ENCODE assay signal across 27 cellular contexts in the genomic region with DNA sequence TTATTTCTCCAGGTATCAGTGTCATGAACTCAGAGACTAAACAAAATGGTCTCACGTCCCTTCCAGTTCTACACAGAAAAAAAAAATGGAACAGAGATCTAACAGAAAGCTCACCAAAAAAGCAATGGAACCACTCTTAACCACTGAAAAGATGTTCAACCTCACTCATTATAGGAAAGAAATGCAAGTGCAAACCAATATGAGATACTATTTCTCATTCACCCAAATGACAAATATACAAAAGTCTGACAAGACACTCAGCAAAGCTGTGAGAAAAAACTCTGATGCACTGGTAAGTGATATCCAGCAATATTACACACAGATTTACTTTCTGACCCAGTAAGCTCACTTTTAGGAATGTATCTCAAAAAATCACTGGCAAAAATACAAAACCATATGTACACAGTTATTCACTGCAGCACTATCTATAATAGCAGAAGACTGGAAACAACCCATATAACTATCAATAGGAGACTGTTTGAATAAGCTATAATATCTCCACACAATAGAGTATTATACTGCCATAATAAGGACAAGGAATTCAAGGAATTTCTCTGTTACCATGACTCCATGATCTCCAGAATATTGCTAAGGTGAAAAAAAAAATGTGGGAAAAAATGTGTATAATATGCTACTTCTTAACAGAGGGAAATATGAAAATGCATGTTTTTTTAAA. TPM values are rescaled to one million over a fixed set of nuclear protein-coding genes. Genes with fewer than 3 reads are reported as not detected.
A peak's percentile ranks its signal among the peaks of the same experiment; 100 is the strongest.
DNase-seq lines count a peak whose midpoint lies in the region; ATAC-seq and TF ChIP-seq lines count a peak whose summit lies in the region.
"Had no signal": no experiment of that assay in that cellular context is flagged by ENCODE, and none has a peak within 500 bp of the region (broad histone marks: within the 10 kb centered on the region; RNA-seq: fewer than 3 reads in every experiment).

No MANE protein-coding gene starts in this region.

- no peaks in the 10 kb centered on the region for H3K36me3 Mint-ChIP-seq in natural killer cell
- peaks cover 10% of the 10 kb centered on the region for H3K36me3 Mint-ChIP-seq in natural killer cell treated with Interleukin-12 subunit alpha and Interleukin-12 subunit beta and Interleukin-15 and Interleukin-18, amount 100 ng/mL, for 72 hours
- peaks cover 35% of the 10 kb centered on the region for H3K36me3 Mint-ChIP-seq in stimulated activated memory B cell treated with anti-CD40 and anti-IgM and Interleukin-4, amounts not matched to agents 10 μg/mL and 1 μg/mL and 100 μg/mL, for 72 hours

- peaks cover 0 to 6% of the 10 kb centered on the region in 2 experiments; a peak in 1 of 3 replicates for H3K36me3 ChIP-seq in HEK293 (ENCODE audit: control insufficient read depth in 2 of 2, insufficient read depth in 1 of 2, low read length in 2 of 2)
- peaks cover 0 to 11% of the 10 kb centered on the region in 2 donors for H3K36me3 ChIP-seq in psoas muscle (ENCODE audit: insufficient read depth in 1 of 2, low read depth in 1 of 2)
- H3K36me3 ChIP-seq: right lobe of liver, upper lobe of left lung had no signal

- no peaks in the 10 kb centered on the region for H3K9me3 ChIP-seq in HEK293 (ENCODE audit: control insufficient read depth, insufficient read depth, low read depth, low read length)
- H3K9me3 ChIP-seq in psoas muscle = no peaks in the 10 kb centered on the region
- H3K9me3 ChIP-seq: colonic mucosa, neutrophil, right lobe of liver, upper lobe of left lung had no signal

- H3K27ac ChIP-seq in HEK293 (ENCODE audit: extremely low read depth, low read depth, low read length) (no peak overlapping the region), psoas muscle (no peak overlapping the region)
- H3K27ac ChIP-seq: colonic mucosa, epithelial cell of prostate, neutrophil, right lobe of liver, upper lobe of left lung, VCaP had no signal

- intact Hi-C loops in natural killer cell (cut with micrococcal nuclease) (no loop called here), psoas muscle (cut with DNase I) (no loop called here)

- DNase-seq in natural killer cell (no peak), fibroblast of gingiva (ENCODE audit: low read depth) (peak; percentile 1), AML-193 (lab: John Stamatoyannopoulos, UW) (no peak), psoas muscle (no peak)
- no peak for DNase-seq in natural killer cell treated with Interleukin-12 subunit alpha and Interleukin-12 subunit beta and Interleukin-15 and Interleukin-18, amount 100 ng/mL, for 72 hours (ENCODE audit: low spot score)
- DNase-seq: activated naive CD8-positive, alpha-beta T cell treated with anti-CD3 and anti-CD28 coated beads, Interleukin-2, amount 10 ng/mL, durations not matched to agents 7 days and 5 days; aorta; C1 segment of cervical spinal cord; colonic mucosa; effector CD4-positive, alpha-beta T cell; immature natural killer cell; KBM-7; NCI-H1092; NCI-H1694 treated with DMSO at 0.1 percent for 48 hours; NCI-H446 treated with DMSO at 0.1 percent for 48 hours; right lobe of liver; SW 1271; T-helper 9 cell; upper lobe of left lung had no signal

- TF ChIP-seq CTCF in natural killer cell (IDR thresholded peaks at IDR 0.05) = no peak
- no peak for TF ChIP-seq CTCF in HEK293 (tag by site-specific recombination; IDR thresholded peaks at IDR 0.05)
- no peak for TF ChIP-seq CTCF in psoas muscle (IDR thresholded peaks at IDR 0.05)

- 91 to 100% (median 96%) methylated on average over 1 of the region's 1 CpG for WGBS in psoas muscle, 3 donors

- peak overlapping the region; percentile 61 to 67 for H3K27ac Mint-ChIP-seq in natural killer cell
- H3K27ac Mint-ChIP-seq in natural killer cell treated with Interleukin-12 subunit alpha and Interleukin-12 subunit beta and Interleukin-15 and Interleukin-18, amount 100 ng/mL, for 72 hours = no peak overlapping the region
- H3K27ac Mint-ChIP-seq in stimulated activated memory B cell treated with anti-CD40 and anti-IgM and Interleukin-4, amounts not matched to agents 10 μg/mL and 1 μg/mL and 100 μg/mL, for 72 hours = peak overlapping the region; percentile 63
- H3K27ac Mint-ChIP-seq: activated naive CD8-positive, alpha-beta T cell treated with anti-CD3 and anti-CD28 coated beads, Interleukin-2, amount 10 ng/mL, durations not matched to agents 7 days and 5 days; progenitor cell of endocrine pancreas had no signal

- POLR2A ChIA-PET in HEK293 (lab: Yijun Ruan, JAX) = no interaction called here

- ATAC-seq in natural killer cell = no peak
- no peak for ATAC-seq in natural killer cell treated with Interleukin-12 subunit alpha and Interleukin-12 subunit beta and Interleukin-15 and Interleukin-18, amount 100 ng/mL, for 72 hours
- no peak for ATAC-seq in stimulated activated memory B cell treated with anti-CD40 and anti-IgM and Interleukin-4, amounts not matched to agents 10 μg/mL and 1 μg/mL and 100 μg/mL, for 72 hours
- no peak for ATAC-seq in GM21786 (IDR thresholded peaks at IDR 0.05; ENCODE audit: unreplicated experiment)
- no peak for ATAC-seq in psoas muscle
- ATAC-seq: left lobe of liver, right lobe of liver had no signal

- CTCF ChIA-PET in HEK293 (lab: Yijun Ruan, JAX) = interaction anchor here (0.6 to 0.8 kb wide), 3 partner anchors 57 to 217 kb away, joined by 3 to 4 read pairs (median 3); no protein-coding TSS in a partner anchor

- H3K27me3 ChIP-seq in psoas muscle (ENCODE audit: insufficient read depth in 3 of 3, low read length in 2 of 3) = no peaks in the 10 kb centered on the region
- H3K27me3 ChIP-seq: colonic mucosa, neutrophil, right lobe of liver, upper lobe of left lung had no signal

- H3K4me3 Mint-ChIP-seq in natural killer cell = no peak overlapping the region
- no peak overlapping the region for H3K4me3 Mint-ChIP-seq in natural killer cell treated with Interleukin-12 subunit alpha and Interleukin-12 subunit beta and Interleukin-15 and Interleukin-18, amount 100 ng/mL, for 72 hours
- H3K4me3 Mint-ChIP-seq in stimulated activated memory B cell treated with anti-CD40 and anti-IgM and Interleukin-4, amounts not matched to agents 10 μg/mL and 1 μg/mL and 100 μg/mL, for 72 hours = no peak overlapping the region
- H3K4me3 Mint-ChIP-seq: activated naive CD8-positive, alpha-beta T cell treated with anti-CD3 and anti-CD28 coated beads, Interleukin-2, amount 10 ng/mL, durations not matched to agents 7 days and 5 days had no signal

- H3K4me3 ChIP-seq in HEK293 (ENCODE audit: low read depth, low read length) = no peak overlapping the region
- no peak overlapping the region for H3K4me3 ChIP-seq in psoas muscle
- H3K4me3 ChIP-seq: colonic mucosa, right lobe of liver, upper lobe of left lung had no signal

- H3K4me1 ChIP-seq in HEK293 (ENCODE audit: control insufficient read depth, insufficient read depth, low read length) (no peaks in the 10 kb centered on the region), psoas muscle (peaks cover 9% of the 10 kb centered on the region)
- H3K4me1 ChIP-seq: colonic mucosa, right lobe of liver had no signal

- H3K9me3 Mint-ChIP-seq in natural killer cell = no peaks in the 10 kb centered on the region
- no peaks in the 10 kb centered on the region for H3K9me3 Mint-ChIP-seq in natural killer cell treated with Interleukin-12 subunit alpha and Interleukin-12 subunit beta and Interleukin-15 and Interleukin-18, amount 100 ng/mL, for 72 hours
- H3K9me3 Mint-ChIP-seq in stimulated activated memory B cell treated with anti-CD40 and anti-IgM and Interleukin-4, amounts not matched to agents 10 μg/mL and 1 μg/mL and 100 μg/mL, for 72 hours = no peaks in the 10 kb centered on the region
- H3K9me3 Mint-ChIP-seq: activated naive CD8-positive, alpha-beta T cell treated with anti-CD3 and anti-CD28 coated beads, Interleukin-2, amount 10 ng/mL, durations not matched to agents 7 days and 5 days; immature natural killer cell had no signal

- no peaks in the 10 kb centered on the region for H3K27me3 Mint-ChIP-seq in natural killer cell (ENCODE audit: low read depth in 2 of 2)
- no peaks in the 10 kb centered on the region for H3K27me3 Mint-ChIP-seq in natural killer cell treated with Interleukin-12 subunit alpha and Interleukin-12 subunit beta and Interleukin-15 and Interleukin-18, amount 100 ng/mL, for 72 hours
- H3K27me3 Mint-ChIP-seq in stimulated activated memory B cell treated with anti-CD40 and anti-IgM and Interleukin-4, amounts not matched to agents 10 μg/mL and 1 μg/mL and 100 μg/mL, for 72 hours = no peaks in the 10 kb centered on the region
- H3K27me3 Mint-ChIP-seq: activated naive CD8-positive, alpha-beta T cell treated with anti-CD3 and anti-CD28 coated beads, Interleukin-2, amount 10 ng/mL, durations not matched to agents 7 days and 5 days; progenitor cell of endocrine pancreas had no signal

- H3K4me1 Mint-ChIP-seq in natural killer cell = peaks cover 73 to 82% of the 10 kb centered on the region in 2 donors
- peaks cover 45 to 51% of the 10 kb centered on the region in 2 donors for H3K4me1 Mint-ChIP-seq in natural killer cell treated with Interleukin-12 subunit alpha and Interleukin-12 subunit beta and Interleukin-15 and Interleukin-18, amount 100 ng/mL, for 72 hours (ENCODE audit: low read depth in 2 of 2)
- H3K4me1 Mint-ChIP-seq in stimulated activated memory B cell treated with anti-CD40 and anti-IgM and Interleukin-4, amounts not matched to agents 10 μg/mL and 1 μg/mL and 100 μg/mL, for 72 hours = peaks cover 68% of the 10 kb centered on the region

TF ChIP-seq in HEK293, 187 proteins besides CTCF, POLR2A, EP300 and RAD21:
- TF ChIP-seq ZNF768 (tag by site-specific recombination; IDR thresholded peaks at IDR 0.05) (no peak), ZNF266 (tag by site-specific recombination; IDR thresholded peaks at IDR 0.05; ENCODE audit: low read depth) (no peak), YY1 (tag by site-specific recombination; IDR thresholded peaks at IDR 0.05) (no peak), ZNF146 (tag by site-specific recombination; IDR thresholded peaks at IDR 0.05) (0 out of 2 replicates have a peak, but pooled peaks have one; percentile 16), ZNF132 (tag by site-specific recombination; IDR thresholded peaks at IDR 0.05; ENCODE audit: borderline replicate concordance) (no peak), ZNF623 (tag by site-specific recombination; IDR thresholded peaks at IDR 0.05) (no peak)

RNA-seq across cellular contexts. Expression of a gene that starts 36.6 kb away (rescaled TPM):
- 100 to 1,000 TPM in 2 of 3 donors, 10 to 100 TPM in 1; 94.8 to 116 (median 113) TPM for total RNA-seq in natural killer cell
- 10 to 100 TPM; 42.1 to 66.7 TPM for total RNA-seq in natural killer cell treated with Interleukin-12 subunit alpha and Interleukin-12 subunit beta and Interleukin-15 and Interleukin-18, amount 100 ng/mL, for 72 hours
- 10 to 100 TPM; 24.9 to 33.8 (median 31.2) TPM for total RNA-seq in psoas muscle
- polyA plus RNA-seq in psoas muscle = 10 to 100 TPM; 13.9 to 30.6 (median 18.2) TPM

Comparison
In these comparisons a context has a peak if more than half of its experiments do, and no peak if none do; other contexts are left out.
1. H3K27ac Mint-ChIP-seq: peak in natural killer cell (2 of 2) and stimulated activated memory B cell treated with anti-CD40 and anti-IgM and Interleukin-4, amounts not matched to agents 10 μg/mL and 1 μg/mL and 100 μg/mL, for 72 hours (single experiment); none in natural killer cell treated with Interleukin-12 subunit alpha and Interleukin-12 subunit beta and Interleukin-15 and Interleukin-18, amount 100 ng/mL, for 72 hours (0 of 2).